In genomic region chr17:1515640-1516402, GRCh38 we compare ENCODE assay signal across 8 cellular contexts. TPM values are rescaled to one million over a fixed set of nuclear protein-coding genes. Genes with fewer than 3 reads are reported as not detected.
DNase-seq lines count a peak whose midpoint lies in the region; ATAC-seq, FAIRE-seq and TF ChIP-seq lines count a peak whose summit lies in the region.

No MANE protein-coding gene starts in this region.

- H4K20me1 ChIP-seq in SK-N-SH (ENCODE audit: insufficient read depth) = no peaks in the 10 kb centered on the region

- DNase-seq in A549 (ENCODE audit: low read depth in 1 of 2, low spot score in 1 of 2) (peak; percentile 86 to 91), GM12865 (ENCODE audit: low read depth) (peak; percentile 91), SK-N-SH (peak; percentile 70), amniotic stem cell (lab: John Stamatoyannopoulos, UW) (peak; percentile 54), left ventricle myocardium inferior (no peak), prostate gland (ENCODE audit: low spot score) (peak; percentile 69)

- FAIRE-seq in A549 (lab: Jason Lieb, UNC) = peak; percentile 84

- H3K4me1 ChIP-seq in A549 = peaks cover 12% of the 10 kb centered on the region; the same call in 2 of the 3 replicates
- peaks cover 7% of the 10 kb centered on the region; the same call in 1 of the 2 replicates for H3K4me1 ChIP-seq in HUES64 (ENCODE audit: insufficient read depth, low read length)
- H3K4me1 ChIP-seq in SK-N-SH (ENCODE audit: control insufficient read depth in 1 of 2, insufficient read depth in 2 of 2, low read depth in 1 of 2, low read length in 1 of 2) = peaks cover 0 to 19% of the 10 kb centered on the region in 2 experiments; a peak in 2 of 4 replicates
- H3K4me1 ChIP-seq in left ventricle myocardium inferior = peaks cover 67% of the 10 kb centered on the region
- H3K4me1 ChIP-seq in prostate gland (replicated peaks) = peaks cover 10% of the 10 kb centered on the region

- no peaks in the 10 kb centered on the region for H3K9me3 ChIP-seq in A549
- no peaks in the 10 kb centered on the region for H3K9me3 ChIP-seq in HUES64 (ENCODE audit: insufficient read depth, low read depth, low read length)
- no peaks in the 10 kb centered on the region for H3K9me3 ChIP-seq in SK-N-SH
- H3K9me3 ChIP-seq in left ventricle myocardium inferior (replicated peaks) = no peaks in the 10 kb centered on the region
- H3K9me3 ChIP-seq in prostate gland = no peaks in the 10 kb centered on the region

- H3K4me3 ChIP-seq in A549 (peak overlapping the region; percentile 76), GM12865 (ENCODE audit: low read depth, low read length) (peak overlapping the region; percentile 93), HUES64 (ENCODE audit: low read length) (peak overlapping the region; percentile 96), SK-N-SH (ENCODE audit: low read depth in 2 of 2, low read length in 1 of 2) (peak overlapping the region; percentile 92 to 100), left ventricle myocardium inferior (peak overlapping the region; percentile 100), prostate gland (peak overlapping the region; percentile 76 to 90)

- H3K36me3 ChIP-seq in HUES64 (ENCODE audit: insufficient read depth, low read length) = peaks cover 17% of the 10 kb centered on the region; the same call in 1 of the 2 replicates
- peaks cover 17 to 44% of the 10 kb centered on the region in 2 experiments for H3K36me3 ChIP-seq in SK-N-SH (replicated peaks in 1 of 2; ENCODE audit: control insufficient read depth in 1 of 2, insufficient read depth in 2 of 2, low read length in 1 of 2)
- H3K36me3 ChIP-seq in left ventricle myocardium inferior = peaks cover 15% of the 10 kb centered on the region
- no peaks in the 10 kb centered on the region for H3K36me3 ChIP-seq in prostate gland

- peak overlapping the region; percentile 62 for H3K9ac ChIP-seq in HUES64 (ENCODE audit: low read depth, low read length)
- peak overlapping the region; percentile 89 for H3K9ac ChIP-seq in SK-N-SH

- TF ChIP-seq RAD21 in A549 (conservative IDR thresholded peaks at IDR 0.05 in 1 of 2, IDR thresholded peaks at IDR 0.05 in 1 of 2) = peak; percentile 77 to 84
- TF ChIP-seq RAD21 in SK-N-SH (IDR thresholded peaks at IDR 0.05; ENCODE audit: low read length) = peak; percentile 75

- H2AFZ ChIP-seq in SK-N-SH (ENCODE audit: low read depth) = peak overlapping the region; percentile 17; the same call in 1 of the 2 replicates

- H3K4me2 ChIP-seq in A549 (peak overlapping the region; percentile 87), SK-N-SH (peak overlapping the region; percentile 95)

- TF ChIP-seq EP300 in A549 (IDR thresholded peaks at IDR 0.05) (no peak), SK-N-SH (IDR thresholded peaks at IDR 0.05; ENCODE audit: borderline replicate concordance in 1 of 2, low read depth in 1 of 2, low read length in 1 of 2) (no peak)

- peaks cover 36% of the 10 kb centered on the region for H3F3A ChIP-seq in SK-N-SH (replicated peaks; ENCODE audit: insufficient read depth)

- WGBS in A549 (ENCODE audit: missing lambda C conversion rate) = 2% methylated on average over 30 of the region's 32 CpGs
- WGBS in HUES64 = 3% methylated on average over 32 of the region's 32 CpGs
- WGBS in SK-N-SH (ENCODE audit: low lambda C conversion rate) = 1% methylated on average over 28 of the region's 32 CpGs
- under 1% methylated on average over 32 of the region's 32 CpGs for WGBS in prostate gland

- H3K79me2 ChIP-seq in SK-N-SH (ENCODE audit: insufficient read depth) = peaks cover 37% of the 10 kb centered on the region

- POLR2A ChIA-PET in A549 (lab: Yijun Ruan, JAX) = interaction anchor here (0.5 to 1.9 kb wide), 29 partner anchors 10 to 262 kb away, joined by 3 to 29 read pairs (median 7); partner anchors contain the start of genes CRK, PITPNA, SLC43A2 and YWHAE
- POLR2A ChIA-PET in SK-N-SH (lab: Yijun Ruan, JAX) = interaction anchor here (0.8 to 3.5 kb wide), 6 partner anchors 14 to 116 kb away, joined by 3 to 14 read pairs (median 5); partner anchors contain the start of genes MYO1C and YWHAE

- H3K9me2 ChIP-seq in SK-N-SH = no peaks in the 10 kb centered on the region

- TF ChIP-seq POLR2A in A549 (IDR thresholded peaks at IDR 0.05; ENCODE audit: low read length) = no peak
- no peak for TF ChIP-seq POLR2A in prostate gland (IDR thresholded peaks at IDR 0.05)

- TF ChIP-seq CTCF in A549 (IDR thresholded peaks at IDR 0.05) (peak; percentile 66), GM12865 (IDR thresholded peaks at IDR 0.05; ENCODE audit: insufficient read depth, low read depth, low read length, missing control alignments) (peak; percentile 62), SK-N-SH (IDR thresholded peaks at IDR 0.05) (peak; percentile 70), left ventricle myocardium inferior (IDR thresholded peaks at IDR 0.05; ENCODE audit: borderline replicate concordance) (peak; percentile 74), prostate gland (IDR thresholded peaks at IDR 0.05) (peak; percentile 27 to 83 (median 74))

- H3K27me3 ChIP-seq in HUES64 (ENCODE audit: insufficient read depth, low read length) (no peaks in the 10 kb centered on the region), SK-N-SH (ENCODE audit: insufficient read depth) (no peaks in the 10 kb centered on the region), left ventricle myocardium inferior (ENCODE audit: low read depth) (no peaks in the 10 kb centered on the region), prostate gland (replicated peaks; ENCODE audit: insufficient read depth) (no peaks in the 10 kb centered on the region)

- ATAC-seq in A549 = peak; percentile 58 to 66
- ATAC-seq in HG02588 (IDR thresholded peaks at IDR 0.05; ENCODE audit: unreplicated experiment) = no peak

- CTCF ChIA-PET in A549 (lab: Yijun Ruan, JAX) (interaction anchor here (0.7 to 8.4 kb wide), 55 partner anchors 9 to 393 kb away, joined by 3 to 68 read pairs (median 4); partner anchors contain the start of genes BHLHA9, CRK, MYO1C and RILP), SK-N-SH (lab: Yijun Ruan, JAX) (interaction anchor here (0.8 to 4.1 kb wide), 28 partner anchors 10 to 261 kb away, joined by 3 to 41 read pairs (median 4); partner anchors contain the start of genes BHLHA9, CRK, MYO1C and YWHAE)

- H3K27ac ChIP-seq in A549 = peak overlapping the region; percentile 75 to 88
- H3K27ac ChIP-seq in HUES64 (ENCODE audit: low read depth, low read length) = peak overlapping the region; percentile 83
- H3K27ac ChIP-seq in SK-N-SH (ENCODE audit: low read depth in 2 of 2, low read length in 1 of 2) = peak overlapping the region; percentile 56 to 70; a peak in 3 of 4 replicates
- H3K27ac ChIP-seq in left ventricle myocardium inferior (replicated peaks) = peak overlapping the region; percentile 96
- H3K27ac ChIP-seq in prostate gland = peak overlapping the region; percentile 86 to 90

- intact Hi-C loops in left ventricle myocardium inferior (cut with micrococcal nuclease) = loop anchor here (5.0 to 10.0 kb wide), 2 partner anchors 61 to 149 kb away; partner anchors contain the start of gene CRK
- intact Hi-C loops in prostate gland (cut with DNase I) = loop anchor here (5.0 to 10.0 kb wide), 3 partner anchors 61 to 249 kb away; partner anchors contain the start of gene CRK

RNA-seq across cellular contexts. Expression of gene INPP5K, which starts 0.6 kb away (rescaled TPM):
- 30.8 and 41.8 TPM in 2 replicates for polyA plus RNA-seq in A549 (2011; rRNA removed)
- 22.4 and 26.4 TPM in 2 replicates for polyA plus RNA-seq in A549 (2012; cell fraction: cytosol; rRNA removed)
- 41.4 and 43.0 TPM in 2 replicates for polyA plus RNA-seq in A549 (2012; cell fraction: nucleus; rRNA removed)
- 23.6 to 24.5 TPM (median 24.3 TPM) in 3 replicates for polyA plus RNA-seq in A549 (2017; fragmentation: RNase III; extraction: RNeasy Plus Mini Kit Qiagen cat#74134 plus additional on column Dnase treatment)
- polyA minus RNA-seq in A549 (2011; rRNA and poly(A)+ RNA removed) = 58.4 and 65.5 TPM in 2 replicates
- polyA plus RNA-seq in HUES64 (2013, experiment 1 of 2) = 14.2 TPM
- polyA plus RNA-seq in HUES64 (2013, experiment 2 of 2) = 15.9 TPM
- 26.2 and 28.6 TPM in 2 replicates for polyA plus RNA-seq in SK-N-SH (2012; rRNA removed)
- 15.2 and 21.1 TPM in 2 replicates for polyA plus RNA-seq in SK-N-SH (2012; cell fraction: cytosol; rRNA removed)
- polyA plus RNA-seq in SK-N-SH (2012; cell fraction: nucleus; rRNA removed) = 55.3 and 72.1 TPM in 2 replicates
- 35.2 TPM for total RNA-seq in left ventricle myocardium inferior
- 10 to 100 TPM; 82.7 to 87.4 TPM for total RNA-seq in prostate gland

RNA-seq across cellular contexts. Expression of gene MYO1C, which starts 23.3 kb away (rescaled TPM):
- polyA plus RNA-seq in A549 (2011; rRNA removed) (101 and 108 TPM in 2 replicates), A549 (2017; fragmentation: RNase III; extraction: RNeasy Plus Mini Kit Qiagen cat#74134 plus additional on column Dnase treatment) (120 to 127 TPM (median 123 TPM) in 3 replicates), SK-N-SH (2012; rRNA removed) (98.0 and 102 TPM in 2 replicates)
- 137 and 142 TPM in 2 replicates for polyA plus RNA-seq in A549 (2012; cell fraction: cytosol; rRNA removed)
- 175 and 218 TPM in 2 replicates for polyA plus RNA-seq in A549 (2012; cell fraction: nucleus; rRNA removed)
- 357 and 380 TPM in 2 replicates for polyA minus RNA-seq in A549 (2011; rRNA and poly(A)+ RNA removed)
- 22.4 TPM for polyA plus RNA-seq in HUES64 (2013, experiment 1 of 2)
- polyA plus RNA-seq in HUES64 (2013, experiment 2 of 2) = 27.9 TPM
- polyA plus RNA-seq in SK-N-SH (2012; cell fraction: cytosol; rRNA removed) = 44.7 and 60.5 TPM in 2 replicates
- 250 and 284 TPM in 2 replicates for polyA plus RNA-seq in SK-N-SH (2012; cell fraction: nucleus; rRNA removed)
- total RNA-seq in left ventricle myocardium inferior (150 TPM), prostate gland (100 to 1,000 TPM in 1 of 2 donors, 10 to 100 TPM in 1; 94.4 to 120 TPM)

RNA-seq across cellular contexts. Expression of gene PITPNA, which starts 46.8 kb away (rescaled TPM):
- polyA plus RNA-seq in A549 (2011; rRNA removed) = 69.5 and 80.5 TPM in 2 replicates
- 44.5 and 52.9 TPM in 2 replicates for polyA plus RNA-seq in A549 (2012; cell fraction: cytosol; rRNA removed)
- 33.1 and 52.2 TPM in 2 replicates for polyA plus RNA-seq in A549 (2012; cell fraction: nucleus; rRNA removed)
- polyA plus RNA-seq in A549 (2017; fragmentation: RNase III; extraction: RNeasy Plus Mini Kit Qiagen cat#74134 plus additional on column Dnase treatment) = 47.0 to 50.7 TPM (median 48.5 TPM) in 3 replicates
- polyA minus RNA-seq in A549 (2011; rRNA and poly(A)+ RNA removed) = 27.9 and 29.6 TPM in 2 replicates
- polyA plus RNA-seq in HUES64 (2013, experiment 1 of 2) = 32.8 TPM
- polyA plus RNA-seq in HUES64 (2013, experiment 2 of 2) = 42.2 TPM
- 49.1 and 50.4 TPM in 2 replicates for polyA plus RNA-seq in SK-N-SH (2012; rRNA removed)
- 61.3 and 63.1 TPM in 2 replicates for polyA plus RNA-seq in SK-N-SH (2012; cell fraction: cytosol; rRNA removed)
- 43.3 and 69.1 TPM in 2 replicates for polyA plus RNA-seq in SK-N-SH (2012; cell fraction: nucleus; rRNA removed)
- 49.1 TPM for total RNA-seq in left ventricle myocardium inferior
- total RNA-seq in prostate gland = 10 to 100 TPM; 51.6 to 57.5 TPM

RNA-seq across cellular contexts. Expression of gene CRK, which starts 59.8 kb away (rescaled TPM):
- polyA plus RNA-seq in A549 (2011; rRNA removed) (117 and 124 TPM in 2 replicates), A549 (2017; fragmentation: RNase III; extraction: RNeasy Plus Mini Kit Qiagen cat#74134 plus additional on column Dnase treatment) (73.1 to 76.5 TPM (median 75.1 TPM) in 3 replicates), SK-N-SH (2012; rRNA removed) (50.7 and 63.5 TPM in 2 replicates)
- polyA plus RNA-seq in A549 (2012; cell fraction: cytosol; rRNA removed) = 53.5 and 59.6 TPM in 2 replicates
- polyA plus RNA-seq in A549 (2012; cell fraction: nucleus; rRNA removed) = 16.5 and 24.4 TPM in 2 replicates
- polyA minus RNA-seq in A549 (2011; rRNA and poly(A)+ RNA removed) = 59.6 and 77.1 TPM in 2 replicates
- polyA plus RNA-seq in HUES64 (2013, experiment 1 of 2) = 41.3 TPM
- 38.9 TPM for polyA plus RNA-seq in HUES64 (2013, experiment 2 of 2)
- 73.3 and 80.8 TPM in 2 replicates for polyA plus RNA-seq in SK-N-SH (2012; cell fraction: cytosol; rRNA removed)
- 22.6 and 29.4 TPM in 2 replicates for polyA plus RNA-seq in SK-N-SH (2012; cell fraction: nucleus; rRNA removed)
- total RNA-seq in left ventricle myocardium inferior (37.5 TPM), prostate gland (10 to 100 TPM; 52.6 to 77.7 TPM)

Comparison
In these comparisons a context has a peak if more than half of its experiments do, and no peak if none do; other contexts are left out.
1. Of the 12 proteins assayed by ChIP-seq in both A549 and SK-N-SH: peak only in A549: none; only in SK-N-SH: none; in both: CTCF, MAX, RAD21 and SMC3; in neither: 8.